Comparison of ENCODE assay signal across 1 cellular context in genomic region chr1:21333824-21334213, GRCh38.
TF ChIP-seq lines count a peak whose summit lies in the region.

No MANE protein-coding gene starts in this region.

TF ChIP-seq in HepG2, 621 proteins besides CTCF, POLR2A, EP300 and RAD21 (continues in another document):
- no peak for TF ChIP-seq SNAPC4 (CRISPR knock-in tag; IDR thresholded peaks at IDR 0.05)
- no peak for TF ChIP-seq ZNF850 (CRISPR knock-in tag; conservative IDR thresholded peaks at IDR 0.05)
- TF ChIP-seq AKAP8 (CRISPR knock-in tag; IDR thresholded peaks at IDR 0.05): no peak
- TF ChIP-seq ZFP36L1 (CRISPR knock-in tag; IDR thresholded peaks at IDR 0.05): no peak
- TF ChIP-seq, protein P1, sequence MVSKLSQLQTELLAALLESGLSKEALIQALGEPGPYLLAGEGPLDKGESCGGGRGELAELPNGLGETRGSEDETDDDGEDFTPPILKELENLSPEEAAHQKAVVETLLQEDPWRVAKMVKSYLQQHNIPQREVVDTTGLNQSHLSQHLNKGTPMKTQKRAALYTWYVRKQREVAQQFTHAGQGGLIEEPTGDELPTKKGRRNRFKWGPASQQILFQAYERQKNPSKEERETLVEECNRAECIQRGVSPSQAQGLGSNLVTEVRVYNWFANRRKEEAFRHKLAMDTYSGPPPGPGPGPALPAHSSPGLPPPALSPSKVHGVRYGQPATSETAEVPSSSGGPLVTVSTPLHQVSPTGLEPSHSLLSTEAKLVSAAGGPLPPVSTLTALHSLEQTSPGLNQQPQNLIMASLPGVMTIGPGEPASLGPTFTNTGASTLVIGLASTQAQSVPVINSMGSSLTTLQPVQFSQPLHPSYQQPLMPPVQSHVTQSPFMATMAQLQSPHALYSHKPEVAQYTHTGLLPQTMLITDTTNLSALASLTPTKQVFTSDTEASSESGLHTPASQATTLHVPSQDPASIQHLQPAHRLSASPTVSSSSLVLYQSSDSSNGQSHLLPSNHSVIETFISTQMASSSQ (IDR thresholded peaks at IDR 0.05; ENCODE audit: low read depth): no peak
- TF ChIP-seq, protein P1 (CRISPR knock-in tag; IDR thresholded peaks at IDR 0.05; ENCODE audit: borderline replicate concordance): no peak
- TF ChIP-seq EEA1 (CRISPR knock-in tag; IDR thresholded peaks at IDR 0.05; ENCODE audit: borderline replicate concordance): 0 out of 2 replicates have a peak, but pooled peaks have one; percentile 36
- TF ChIP-seq SRSF1 (optimal IDR thresholded peaks at IDR 0.05; ENCODE audit: low read depth, low read length): no peak
- TF ChIP-seq ZNF282 (IDR thresholded peaks at IDR 0.05; ENCODE audit: partially characterized antibody): no peak
- TF ChIP-seq ZNF720 (CRISPR knock-in tag; IDR thresholded peaks at IDR 0.05): no peak
- no peak for TF ChIP-seq HIVEP1 (CRISPR knock-in tag; IDR thresholded peaks at IDR 0.05)
- no peak for TF ChIP-seq TEAD3 (CRISPR knock-in tag; optimal IDR thresholded peaks at IDR 0.05; ENCODE audit: borderline replicate concordance)
- no peak for TF ChIP-seq MAFG (CRISPR knock-in tag; IDR thresholded peaks at IDR 0.05)
- no peak for TF ChIP-seq POGZ (CRISPR knock-in tag; IDR thresholded peaks at IDR 0.05)
- TF ChIP-seq ZNF75D (CRISPR knock-in tag; IDR thresholded peaks at IDR 0.05; ENCODE audit: borderline replicate concordance): no peak
- TF ChIP-seq ZNF674 (CRISPR knock-in tag; IDR thresholded peaks at IDR 0.05; ENCODE audit: low read depth): no peak
- TF ChIP-seq ONECUT2 (CRISPR knock-in tag; IDR thresholded peaks at IDR 0.05): no peak
- TF ChIP-seq MIER2 (CRISPR knock-in tag; IDR thresholded peaks at IDR 0.05): no peak
- no peak for TF ChIP-seq KIAA2018 (CRISPR knock-in tag; IDR thresholded peaks at IDR 0.05; ENCODE audit: borderline replicate concordance)
- TF ChIP-seq SIX1 (CRISPR knock-in tag; IDR thresholded peaks at IDR 0.05; ENCODE audit: borderline replicate concordance): no peak
- TF ChIP-seq TMF1 (CRISPR knock-in tag; IDR thresholded peaks at IDR 0.05; ENCODE audit: low read depth): no peak
- TF ChIP-seq KDM1A (CRISPR knock-in tag; IDR thresholded peaks at IDR 0.05): peak; percentile 86; the same call in 1 of the 2 replicates
- peak; percentile 79 for TF ChIP-seq ZMYM3 (CRISPR knock-in tag; IDR thresholded peaks at IDR 0.05)
- TF ChIP-seq ZNF782 (CRISPR knock-in tag; IDR thresholded peaks at IDR 0.05; ENCODE audit: borderline replicate concordance): no peak
- TF ChIP-seq MTF2 (CRISPR knock-in tag; IDR thresholded peaks at IDR 0.05; ENCODE audit: borderline replicate concordance): no peak
- TF ChIP-seq, protein P2, sequence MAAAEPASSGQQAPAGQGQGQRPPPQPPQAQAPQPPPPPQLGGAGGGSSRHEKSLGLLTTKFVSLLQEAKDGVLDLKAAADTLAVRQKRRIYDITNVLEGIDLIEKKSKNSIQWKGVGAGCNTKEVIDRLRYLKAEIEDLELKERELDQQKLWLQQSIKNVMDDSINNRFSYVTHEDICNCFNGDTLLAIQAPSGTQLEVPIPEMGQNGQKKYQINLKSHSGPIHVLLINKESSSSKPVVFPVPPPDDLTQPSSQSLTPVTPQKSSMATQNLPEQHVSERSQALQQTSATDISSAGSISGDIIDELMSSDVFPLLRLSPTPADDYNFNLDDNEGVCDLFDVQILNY (CRISPR knock-in tag; conservative IDR thresholded peaks at IDR 0.05): no peak
- TF ChIP-seq, protein P3, sequence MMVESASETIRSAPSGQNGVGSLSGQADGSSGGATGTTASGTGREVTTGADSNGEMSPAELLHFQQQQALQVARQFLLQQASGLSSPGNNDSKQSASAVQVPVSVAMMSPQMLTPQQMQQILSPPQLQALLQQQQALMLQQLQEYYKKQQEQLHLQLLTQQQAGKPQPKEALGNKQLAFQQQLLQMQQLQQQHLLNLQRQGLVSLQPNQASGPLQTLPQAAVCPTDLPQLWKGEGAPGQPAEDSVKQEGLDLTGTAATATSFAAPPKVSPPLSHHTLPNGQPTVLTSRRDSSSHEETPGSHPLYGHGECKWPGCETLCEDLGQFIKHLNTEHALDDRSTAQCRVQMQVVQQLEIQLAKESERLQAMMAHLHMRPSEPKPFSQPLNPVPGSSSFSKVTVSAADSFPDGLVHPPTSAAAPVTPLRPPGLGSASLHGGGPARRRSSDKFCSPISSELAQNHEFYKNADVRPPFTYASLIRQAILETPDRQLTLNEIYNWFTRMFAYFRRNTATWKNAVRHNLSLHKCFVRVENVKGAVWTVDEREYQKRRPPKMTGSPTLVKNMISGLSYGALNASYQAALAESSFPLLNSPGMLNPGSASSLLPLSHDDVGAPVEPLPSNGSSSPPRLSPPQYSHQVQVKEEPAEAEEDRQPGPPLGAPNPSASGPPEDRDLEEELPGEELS (CRISPR knock-in tag; IDR thresholded peaks at IDR 0.05): 0 out of 2 replicates have a peak, but pooled peaks have one; percentile 23
- no peak for TF ChIP-seq ATF7-NPFF (CRISPR knock-in tag; IDR thresholded peaks at IDR 0.05; ENCODE audit: low read depth)
- no peak for TF ChIP-seq HOXA7 (CRISPR knock-in tag; IDR thresholded peaks at IDR 0.05)
- TF ChIP-seq GATAD2A (CRISPR knock-in tag; IDR thresholded peaks at IDR 0.05): no peak
- no peak for TF ChIP-seq PHB2 (IDR thresholded peaks at IDR 0.05; ENCODE audit: partially characterized antibody)
- no peak for TF ChIP-seq ZNF230 (CRISPR knock-in tag; IDR thresholded peaks at IDR 0.05)
- TF ChIP-seq CEBPG (CRISPR knock-in tag; IDR thresholded peaks at IDR 0.05): no peak
- TF ChIP-seq ZNF263 (CRISPR knock-in tag; IDR thresholded peaks at IDR 0.05): 0 out of 2 replicates have a peak, but pooled peaks have one; percentile 18
- no peak for TF ChIP-seq TP53 (CRISPR knock-in tag; conservative IDR thresholded peaks at IDR 0.05)
- TF ChIP-seq, protein P4, sequence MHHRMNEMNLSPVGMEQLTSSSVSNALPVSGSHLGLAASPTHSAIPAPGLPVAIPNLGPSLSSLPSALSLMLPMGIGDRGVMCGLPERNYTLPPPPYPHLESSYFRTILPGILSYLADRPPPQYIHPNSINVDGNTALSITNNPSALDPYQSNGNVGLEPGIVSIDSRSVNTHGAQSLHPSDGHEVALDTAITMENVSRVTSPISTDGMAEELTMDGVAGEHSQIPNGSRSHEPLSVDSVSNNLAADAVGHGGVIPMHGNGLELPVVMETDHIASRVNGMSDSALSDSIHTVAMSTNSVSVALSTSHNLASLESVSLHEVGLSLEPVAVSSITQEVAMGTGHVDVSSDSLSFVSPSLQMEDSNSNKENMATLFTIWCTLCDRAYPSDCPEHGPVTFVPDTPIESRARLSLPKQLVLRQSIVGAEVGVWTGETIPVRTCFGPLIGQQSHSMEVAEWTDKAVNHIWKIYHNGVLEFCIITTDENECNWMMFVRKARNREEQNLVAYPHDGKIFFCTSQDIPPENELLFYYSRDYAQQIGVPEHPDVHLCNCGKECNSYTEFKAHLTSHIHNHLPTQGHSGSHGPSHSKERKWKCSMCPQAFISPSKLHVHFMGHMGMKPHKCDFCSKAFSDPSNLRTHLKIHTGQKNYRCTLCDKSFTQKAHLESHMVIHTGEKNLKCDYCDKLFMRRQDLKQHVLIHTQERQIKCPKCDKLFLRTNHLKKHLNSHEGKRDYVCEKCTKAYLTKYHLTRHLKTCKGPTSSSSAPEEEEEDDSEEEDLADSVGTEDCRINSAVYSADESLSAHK (CRISPR knock-in tag; IDR thresholded peaks at IDR 0.05; ENCODE audit: borderline replicate concordance): no peak
- TF ChIP-seq ZNF496 (CRISPR knock-in tag; IDR thresholded peaks at IDR 0.05; ENCODE audit: insufficient replicate concordance): no peak
